1 cellular context compared by ENCODE assay signal in genomic region chr18:24825397-24825796, GRCh38.
TF ChIP-seq lines count a peak whose summit lies in the region.

No MANE protein-coding gene starts in this region.

TF ChIP-seq in HepG2, 621 proteins besides CTCF, POLR2A, EP300 and RAD21 (continued from another document):
- TF ChIP-seq ZNF782 (CRISPR knock-in tag; IDR thresholded peaks at IDR 0.05; ENCODE audit: borderline replicate concordance) (no peak), RXRA (CRISPR knock-in tag; IDR thresholded peaks at IDR 0.05) (no peak)
